ENCODE assay signal across 1 cellular context in the genomic region with DNA sequence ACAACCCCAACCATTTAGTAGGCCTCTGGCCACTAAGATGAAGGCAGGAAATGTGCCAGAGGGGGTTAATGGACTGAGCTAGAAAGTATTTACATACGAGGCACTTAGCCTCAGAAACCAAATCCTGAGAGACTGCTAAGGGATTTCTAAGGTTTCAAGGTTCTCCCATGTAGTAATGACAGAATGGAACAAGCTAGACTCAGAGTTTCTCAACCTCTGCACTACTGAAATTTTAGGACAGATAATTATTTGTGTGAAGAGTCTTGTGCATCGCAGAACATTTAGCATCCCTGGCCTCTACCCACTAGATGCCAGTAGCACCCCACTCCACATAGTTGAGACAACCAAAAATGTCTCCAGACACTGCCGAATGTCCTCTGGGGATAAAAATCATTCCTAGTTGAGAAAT.
TF ChIP-seq lines count a peak whose summit lies in the region.

No MANE protein-coding gene starts in this region.

TF ChIP-seq in GM23338, 12 proteins besides CTCF, POLR2A, EP300 and RAD21:
- TF ChIP-seq, protein P1, sequence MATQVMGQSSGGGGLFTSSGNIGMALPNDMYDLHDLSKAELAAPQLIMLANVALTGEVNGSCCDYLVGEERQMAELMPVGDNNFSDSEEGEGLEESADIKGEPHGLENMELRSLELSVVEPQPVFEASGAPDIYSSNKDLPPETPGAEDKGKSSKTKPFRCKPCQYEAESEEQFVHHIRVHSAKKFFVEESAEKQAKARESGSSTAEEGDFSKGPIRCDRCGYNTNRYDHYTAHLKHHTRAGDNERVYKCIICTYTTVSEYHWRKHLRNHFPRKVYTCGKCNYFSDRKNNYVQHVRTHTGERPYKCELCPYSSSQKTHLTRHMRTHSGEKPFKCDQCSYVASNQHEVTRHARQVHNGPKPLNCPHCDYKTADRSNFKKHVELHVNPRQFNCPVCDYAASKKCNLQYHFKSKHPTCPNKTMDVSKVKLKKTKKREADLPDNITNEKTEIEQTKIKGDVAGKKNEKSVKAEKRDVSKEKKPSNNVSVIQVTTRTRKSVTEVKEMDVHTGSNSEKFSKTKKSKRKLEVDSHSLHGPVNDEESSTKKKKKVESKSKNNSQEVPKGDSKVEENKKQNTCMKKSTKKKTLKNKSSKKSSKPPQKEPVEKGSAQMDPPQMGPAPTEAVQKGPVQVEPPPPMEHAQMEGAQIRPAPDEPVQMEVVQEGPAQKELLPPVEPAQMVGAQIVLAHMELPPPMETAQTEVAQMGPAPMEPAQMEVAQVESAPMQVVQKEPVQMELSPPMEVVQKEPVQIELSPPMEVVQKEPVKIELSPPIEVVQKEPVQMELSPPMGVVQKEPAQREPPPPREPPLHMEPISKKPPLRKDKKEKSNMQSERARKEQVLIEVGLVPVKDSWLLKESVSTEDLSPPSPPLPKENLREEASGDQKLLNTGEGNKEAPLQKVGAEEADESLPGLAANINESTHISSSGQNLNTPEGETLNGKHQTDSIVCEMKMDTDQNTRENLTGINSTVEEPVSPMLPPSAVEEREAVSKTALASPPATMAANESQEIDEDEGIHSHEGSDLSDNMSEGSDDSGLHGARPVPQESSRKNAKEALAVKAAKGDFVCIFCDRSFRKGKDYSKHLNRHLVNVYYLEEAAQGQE (IDR thresholded peaks at IDR 0.05; ENCODE audit: unreplicated experiment), result no peak
- TF ChIP-seq POLR2AphosphoS5 (IDR thresholded peaks at IDR 0.05; ENCODE audit: low read depth) (no peak), ZNF331 (CRISPR knock-in tag; IDR thresholded peaks at IDR 0.05; ENCODE audit: low read depth) (no peak)
